In genomic region chr1:15401391-15402055, GRCh38 we compare ENCODE assay signal across 1 cellular context.
TF ChIP-seq lines count a peak whose summit lies in the region.

No MANE protein-coding gene starts in this region.

TF ChIP-seq in H1, 55 proteins besides CTCF, POLR2A, EP300 and RAD21:
- TF ChIP-seq SP1 (IDR thresholded peaks at IDR 0.05; ENCODE audit: low read depth, low read length) (no peak), RXRA (IDR thresholded peaks at IDR 0.05; ENCODE audit: insufficient read depth, low read depth, low read length) (no peak), MAX (IDR thresholded peaks at IDR 0.05) (no peak), E2F6 (IDR thresholded peaks at IDR 0.05) (no peak), ATF3 (IDR thresholded peaks at IDR 0.05; ENCODE audit: insufficient read depth, low read depth, low read length) (no peak), BACH1 (IDR thresholded peaks at IDR 0.05; ENCODE audit: low read length) (no peak), SAP30 (IDR thresholded peaks at IDR 0.05; ENCODE audit: insufficient read depth, insufficient replicate concordance, low read length) (no peak), PHF8 (conservative IDR thresholded peaks at IDR 0.05; ENCODE audit: low read depth, low read length) (no peak), NRF1 (IDR thresholded peaks at IDR 0.05; ENCODE audit: low read depth, low read length) (no peak), SRF (IDR thresholded peaks at IDR 0.05; ENCODE audit: low read depth, low read length) (no peak), RFX5 (IDR thresholded peaks at IDR 0.05; ENCODE audit: borderline replicate concordance, low read depth, low read length) (no peak), KDM5A (IDR thresholded peaks at IDR 0.05; ENCODE audit: low read length) (no peak), CTBP2 (IDR thresholded peaks at IDR 0.05; ENCODE audit: borderline replicate concordance, insufficient read depth, insufficient read length, low read length) (no peak)
